Comparison of ENCODE assay signal across 10 cellular contexts in the genomic region with DNA sequence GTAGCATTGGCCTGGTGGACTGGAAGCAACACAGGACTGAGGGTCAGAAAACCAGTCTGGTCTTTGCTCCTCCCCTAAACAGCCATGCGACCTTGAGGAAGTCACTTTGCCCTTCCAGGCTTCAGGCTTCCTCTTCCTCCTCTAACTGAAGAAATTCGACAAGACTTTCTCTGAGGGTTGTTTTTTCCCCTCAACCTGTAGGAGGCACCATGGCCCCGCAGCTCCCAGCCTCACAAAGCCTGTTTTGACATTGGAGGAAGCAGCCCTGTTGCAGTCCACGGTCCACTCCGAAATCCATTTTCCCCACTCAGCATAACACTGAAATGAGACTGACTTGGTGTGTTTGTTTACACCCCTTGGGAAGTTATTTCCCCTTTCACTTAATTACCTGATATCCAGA. TPM values are rescaled to one million over a fixed set of nuclear protein-coding genes. Genes with fewer than 3 reads are reported as not detected.
DNase-seq lines count a peak whose midpoint lies in the region; FAIRE-seq and TF ChIP-seq lines count a peak whose summit lies in the region.
"Had no signal": no experiment of that assay in that cellular context is flagged by ENCODE, and none has a peak within 500 bp of the region (broad histone marks: within the 10 kb centered on the region; RNA-seq: fewer than 3 reads in every experiment).

No MANE protein-coding gene starts in this region.

- peak; percentile 18 for DNase-seq in NCI-H82 treated with DMSO at 0.1 percent for 48 hours (lab: John Stamatoyannopoulos, UW; ENCODE audit: unreplicated experiment)
- peak; percentile 1 to 23 for DNase-seq in frontal cortex (ENCODE audit: low spot score in 2 of 2)
- peak; percentile 31 for DNase-seq in progenitor cell of endocrine pancreas (ENCODE audit: low spot score, unreplicated experiment)
- DNase-seq in NCI-H2196 treated with DMSO at 0.1 percent for 48 hours (lab: John Stamatoyannopoulos, UW; ENCODE audit: unreplicated experiment) = no peak
- no peak for DNase-seq in NCI-H2029 treated with DMSO at 0.1 percent for 48 hours (lab: John Stamatoyannopoulos, UW)
- no peak for DNase-seq in activated naive CD4-positive, alpha-beta T cell (lab: John Stamatoyannopoulos, UW)
- DNase-seq: NCI-H2227 treated with DMSO at 0.1 percent for 48 hours had no signal

- H3K27ac Mint-ChIP-seq in progenitor cell of endocrine pancreas = no peak overlapping the region
- H3K27ac Mint-ChIP-seq: stimulated activated naive CD8-positive, alpha-beta T cell treated with anti-CD3 and anti-CD28 coated beads, Interleukin-15, Interleukin-2, amounts not matched to agents 100 ng/mL and 50 ng/mL, for 24 hours had no signal

- TF ChIP-seq CTCF in GM12872 (IDR thresholded peaks at IDR 0.05; ENCODE audit: insufficient read depth, low read depth, low read length) = 0 out of 3 replicates have a peak, but pooled peaks have one; percentile 7
- TF ChIP-seq CTCF in progenitor cell of endocrine pancreas (IDR thresholded peaks at IDR 0.05; ENCODE audit: unreplicated experiment) = peak; percentile 75

- no peak overlapping the region for H3K4me3 Mint-ChIP-seq in progenitor cell of endocrine pancreas (ENCODE audit: low read depth)
- H3K4me3 Mint-ChIP-seq: stimulated activated naive CD8-positive, alpha-beta T cell treated with anti-CD3 and anti-CD28 coated beads, Interleukin-15, Interleukin-2, amounts not matched to agents 100 ng/mL and 50 ng/mL, for 24 hours had no signal

- H3K9me3 Mint-ChIP-seq in progenitor cell of endocrine pancreas (ENCODE audit: low read depth) = no peaks in the 10 kb centered on the region
- H3K9me3 Mint-ChIP-seq: stimulated activated naive CD8-positive, alpha-beta T cell treated with anti-CD3 and anti-CD28 coated beads, Interleukin-15, Interleukin-2, amounts not matched to agents 100 ng/mL and 50 ng/mL, for 24 hours had no signal

- no peak for FAIRE-seq in frontal cortex (lab: Jason Lieb, UNC)

- H3K36me3 Mint-ChIP-seq in progenitor cell of endocrine pancreas (ENCODE audit: insufficient read depth) = no peaks in the 10 kb centered on the region

- H3K4me1 Mint-ChIP-seq in progenitor cell of endocrine pancreas (ENCODE audit: low read depth) = peaks cover 1% of the 10 kb centered on the region

- peaks cover 12% of the 10 kb centered on the region for H3K27me3 Mint-ChIP-seq in progenitor cell of endocrine pancreas

RNA-seq across cellular contexts. Expression of a gene that starts 41.2 kb away (rescaled TPM):
- total RNA-seq in frontal cortex (under 0.01 TPM), progenitor cell of endocrine pancreas (not detected in 2 replicates)
- total RNA-seq: psoas muscle had no signal

Comparison
In these comparisons a context has a peak if more than half of its experiments do, and no peak if none do; other contexts are left out.
1. DNase-seq: peak in NCI-H82 treated with DMSO at 0.1 percent for 48 hours (single experiment), frontal cortex (2 of 2) and progenitor cell of endocrine pancreas (single experiment); none in NCI-H2196 treated with DMSO at 0.1 percent for 48 hours (single experiment), NCI-H2029 treated with DMSO at 0.1 percent for 48 hours (single experiment) and activated naive CD4-positive, alpha-beta T cell (0 of 4).